In genomic region chr3:52934626-52935530, GRCh38 we compare ENCODE assay signal across 7 cellular contexts. TPM values are rescaled to one million over a fixed set of nuclear protein-coding genes. Genes with fewer than 3 reads are reported as not detected.
A peak's percentile ranks its signal among the peaks of the same experiment; 100 is the strongest.
DNase-seq lines count a peak whose midpoint lies in the region; TF ChIP-seq lines count a peak whose summit lies in the region.

No MANE protein-coding gene starts in this region.

- peaks cover 10% of the 10 kb centered on the region for H3K36me3 Mint-ChIP-seq in activated naive CD4-positive, alpha-beta T cell treated with anti-CD3 and anti-CD28 coated beads, Interleukin-2, amount 50 U/mL, for 24 hours

- DNase-seq in HS-5 (ENCODE audit: low read depth) (peak; percentile 18), SHP77 (lab: John Stamatoyannopoulos, UW) (peak; percentile 13 to 38), glomerular visceral epithelial cell (ENCODE audit: extremely low spot score) (peak; percentile 55), pons (ENCODE audit: low spot score) (peak; percentile 76), vagina (ENCODE audit: extremely low spot score in 2 of 2) (no peak)

- TF ChIP-seq POLR2A in vagina (IDR thresholded peaks at IDR 0.05): no peak

- intact Hi-C loops in vagina (cut with DNase I): loop anchor here (10.0 kb wide), 1 partner anchor 190 kb away; no protein-coding TSS in a partner anchor

- no peaks in the 10 kb centered on the region for H3K27me3 ChIP-seq in vagina

- TF ChIP-seq CTCF in GM12874 (IDR thresholded peaks at IDR 0.05; ENCODE audit: insufficient read depth, low read depth, low read length) (peak; percentile 71; the same call in 1 of the 2 replicates), vagina (IDR thresholded peaks at IDR 0.05) (peak in 2 of 3 experiments; percentile 31 to 68)

- no peak overlapping the region for H3K27ac ChIP-seq in vagina

- no peaks in the 10 kb centered on the region for H3K9me3 Mint-ChIP-seq in activated naive CD4-positive, alpha-beta T cell treated with anti-CD3 and anti-CD28 coated beads, Interleukin-2, amount 50 U/mL, for 24 hours

- H3K4me1 Mint-ChIP-seq in activated naive CD4-positive, alpha-beta T cell treated with anti-CD3 and anti-CD28 coated beads, Interleukin-2, amount 50 U/mL, for 24 hours: peaks cover 17% of the 10 kb centered on the region

- H3K36me3 ChIP-seq in vagina: no peaks in the 10 kb centered on the region

- peak overlapping the region; percentile 63 for H3K27ac Mint-ChIP-seq in activated naive CD4-positive, alpha-beta T cell treated with anti-CD3 and anti-CD28 coated beads, Interleukin-2, amount 50 U/mL, for 24 hours

- no peak overlapping the region for H3K4me3 ChIP-seq in vagina

- H3K4me1 ChIP-seq in vagina: no peaks in the 10 kb centered on the region

- no peaks in the 10 kb centered on the region for H3K27me3 Mint-ChIP-seq in activated naive CD4-positive, alpha-beta T cell treated with anti-CD3 and anti-CD28 coated beads, Interleukin-2, amount 50 U/mL, for 24 hours

- no peaks in the 10 kb centered on the region for H3K9me3 ChIP-seq in vagina

- no peak overlapping the region for H3K4me3 Mint-ChIP-seq in activated naive CD4-positive, alpha-beta T cell treated with anti-CD3 and anti-CD28 coated beads, Interleukin-2, amount 50 U/mL, for 24 hours

RNA-seq across cellular contexts. Expression of gene STIMATE, which starts 37.5 kb away (rescaled TPM):
- 12.5 TPM for total RNA-seq in vagina

Comparison
In these comparisons a context has a peak if more than half of its experiments do, and no peak if none do; other contexts are left out.
1. DNase-seq: peak in HS-5 (single experiment), SHP77 (2 of 2), glomerular visceral epithelial cell (single experiment) and pons (single experiment); none in vagina (0 of 2).